In the genomic region with DNA sequence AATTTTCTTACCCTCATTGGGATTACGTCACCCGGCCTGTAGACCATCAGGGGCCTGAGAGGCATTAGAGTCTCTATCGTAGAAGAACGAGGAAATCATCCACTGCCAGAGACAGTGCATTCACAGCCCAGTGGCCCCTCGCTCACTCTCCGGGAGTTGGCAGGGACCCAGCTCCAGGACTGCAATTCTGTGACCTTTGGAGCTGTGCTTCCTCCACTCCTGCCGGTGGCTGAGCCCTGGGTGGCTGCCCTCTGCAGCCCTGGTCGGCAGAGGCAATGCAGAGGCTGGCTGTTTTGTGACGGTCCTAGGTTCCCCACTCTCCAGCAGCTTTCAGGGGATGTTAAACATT, we compare ENCODE assay signal across 12 cellular contexts. TPM values are rescaled to one million over a fixed set of nuclear protein-coding genes. Genes with fewer than 3 reads are reported as not detected.
DNase-seq lines count a peak whose midpoint lies in the region; ATAC-seq, FAIRE-seq and TF ChIP-seq lines count a peak whose summit lies in the region.
"Had no signal": no experiment of that assay in that cellular context is flagged by ENCODE, and none has a peak within 500 bp of the region (broad histone marks: within the 10 kb centered on the region; RNA-seq: fewer than 3 reads in every experiment).

No MANE protein-coding gene starts in this region.

- H3K9ac ChIP-seq in kidney (ENCODE audit: low read length in 2 of 2): no peak overlapping the region
- H3K9ac ChIP-seq in skeletal muscle tissue (ENCODE audit: low read depth in 1 of 3, low read length in 3 of 3): peak overlapping the region in 1 of 3 donors; percentile 40

- no peak for ATAC-seq in HG02973 (IDR thresholded peaks at IDR 0.05; ENCODE audit: unreplicated experiment)
- ATAC-seq: SK-N-SH treated with all-trans-retinoic acid at 6 μM for 48 hours had no signal

- peak in 2 of 3 experiments; percentile 49 to 54 for DNase-seq in NCI-H1417 (lab: John Stamatoyannopoulos, UW)
- DNase-seq in NCI-H1417 treated with DMSO at 0.1 percent for 48 hours (lab: John Stamatoyannopoulos, UW): no peak
- peak; percentile 49 to 65 for DNase-seq in SHP77 (lab: John Stamatoyannopoulos, UW)
- DNase-seq in kidney: peak; percentile 77
- no peak for DNase-seq in NCI-H187 (lab: John Stamatoyannopoulos, UW)
- DNase-seq in occipital lobe (lab: John Stamatoyannopoulos, UW): no peak
- DNase-seq: 8988T, brain microvascular endothelial cell, mammary epithelial cell had no signal

- H3K27ac ChIP-seq in kidney (ENCODE audit: low read depth in 2 of 2, low read length in 2 of 2) (peak overlapping the region in 1 of 2 donors; percentile 13), skeletal muscle tissue (ENCODE audit: low read depth, low read length) (peak overlapping the region; percentile 93)
- H3K27ac ChIP-seq: brain microvascular endothelial cell had no signal

- H3K27me3 ChIP-seq in skeletal muscle tissue (ENCODE audit: control insufficient read depth in 3 of 3, insufficient read depth in 3 of 3, low read length in 3 of 3): no peaks in the 10 kb centered on the region
- H3K27me3 ChIP-seq: brain microvascular endothelial cell had no signal

- no peaks in the 10 kb centered on the region for H3K9me3 ChIP-seq in kidney (ENCODE audit: control insufficient read depth in 1 of 2, low read length in 2 of 2)
- H3K9me3 ChIP-seq in skeletal muscle tissue (ENCODE audit: control insufficient read depth in 3 of 3, low read length in 3 of 3): no peaks in the 10 kb centered on the region

- no peak for TF ChIP-seq CTCF in kidney (IDR thresholded peaks at IDR 0.05; ENCODE audit: borderline replicate concordance, extremely low read depth, insufficient read depth)

- H3K36me3 ChIP-seq in kidney (ENCODE audit: control insufficient read depth in 1 of 2, insufficient read depth in 2 of 2, low read length in 2 of 2) (no peaks in the 10 kb centered on the region), skeletal muscle tissue (ENCODE audit: control insufficient read depth in 3 of 3, insufficient read depth in 3 of 3, low read length in 3 of 3) (peaks cover 8 to 10% (median 9%) of the 10 kb centered on the region in 3 donors)
- H3K36me3 ChIP-seq: brain microvascular endothelial cell had no signal

- no peak overlapping the region for H3K4me3 ChIP-seq in kidney (ENCODE audit: low read length in 2 of 2)
- no peak overlapping the region for H3K4me3 ChIP-seq in skeletal muscle tissue (ENCODE audit: low read length in 3 of 3)

- H3K4me1 ChIP-seq in kidney (ENCODE audit: control insufficient read depth in 1 of 2, insufficient read depth in 1 of 2, low read depth in 1 of 2, low read length in 2 of 2) (peaks cover 15 to 17% of the 10 kb centered on the region in 2 donors), skeletal muscle tissue (ENCODE audit: control insufficient read depth in 3 of 3, insufficient read depth in 3 of 3, low read length in 3 of 3) (peaks cover 55 to 69% (median 58%) of the 10 kb centered on the region in 3 donors)

- intact Hi-C loops in kidney (cut with DNase I): no loop called here

- no peak for FAIRE-seq in kidney (lab: Jason Lieb, UNC)

RNA-seq across cellular contexts. Expression of a gene that starts 12.7 kb away (rescaled TPM):
- total RNA-seq in kidney (21.8 TPM), skeletal muscle tissue (2.1 TPM), occipital lobe (24.5 TPM)
- polyA plus RNA-seq in kidney (ENCODE audit: insufficient read depth, low read depth, low replicate concordance): 3.4 TPM

RNA-seq across cellular contexts. Expression of a gene that starts 30.3 kb away (rescaled TPM):
- total RNA-seq in kidney (12.0 TPM), skeletal muscle tissue (not detected), occipital lobe (0.16 TPM)
- 13.0 TPM for polyA plus RNA-seq in kidney (ENCODE audit: insufficient read depth, low read depth, low replicate concordance)

Comparison
In these comparisons a context has a peak if more than half of its experiments do, and no peak if none do; other contexts are left out.
1. DNase-seq: peak in NCI-H1417 (2 of 3), SHP77 (2 of 2) and kidney (single experiment); none in NCI-H1417 treated with DMSO at 0.1 percent for 48 hours (single experiment), NCI-H187 (0 of 2) and occipital lobe (single experiment).
2. RNA of a gene that starts 30.3 kb away (total RNA-seq): 12.0 TPM in kidney (single experiment); 0.16 TPM in occipital lobe (single experiment) and not detected in skeletal muscle tissue (single experiment); every median in the first group is over 10 times any median in the second.